2 cellular contexts compared by ENCODE assay signal in genomic region chr19:38310279-38310670, GRCh38.
TF ChIP-seq lines count a peak whose summit lies in the region.

No MANE protein-coding gene starts in this region.

TF ChIP-seq in IMR-90, 13 proteins besides CTCF, POLR2A, EP300 and RAD21:
- TF ChIP-seq RCOR1 (IDR thresholded peaks at IDR 0.05; ENCODE audit: insufficient replicate concordance, low read length) (no peak), MXI1 (IDR thresholded peaks at IDR 0.05; ENCODE audit: borderline replicate concordance, low read depth, low read length) (no peak), CEBPB (IDR thresholded peaks at IDR 0.05; ENCODE audit: low read depth, low read length) (no peak), ELK1 (IDR thresholded peaks at IDR 0.05; ENCODE audit: borderline replicate concordance, low read depth, low read length) (no peak), NFE2L2 (IDR thresholded peaks at IDR 0.05; ENCODE audit: low read depth, low read length) (no peak), CHD1 (IDR thresholded peaks at IDR 0.05; ENCODE audit: low read depth, low read length) (no peak), USF2 (IDR thresholded peaks at IDR 0.05; ENCODE audit: low read depth, low read length) (no peak), BHLHE40 (IDR thresholded peaks at IDR 0.05; ENCODE audit: low read depth, low read length) (no peak), SMC3 (IDR thresholded peaks at IDR 0.05; ENCODE audit: low read depth, low read length) (no peak), MAFK (IDR thresholded peaks at IDR 0.05; ENCODE audit: low read depth, low read length) (no peak), FOS (IDR thresholded peaks at IDR 0.05; ENCODE audit: low read depth, low read length) (no peak), RFX5 (IDR thresholded peaks at IDR 0.05; ENCODE audit: low read depth, low read length) (no peak), MAZ (IDR thresholded peaks at IDR 0.05; ENCODE audit: borderline replicate concordance, low read depth, low read length) (no peak)
TF ChIP-seq in IMR-90: peak in this region for 0.

TF ChIP-seq in K562, 482 proteins besides CTCF, POLR2A, EP300 and RAD21:
- TF ChIP-seq GTF2E2 (tag; IDR thresholded peaks at IDR 0.05), result no peak
- TF ChIP-seq ARHGAP35 (IDR thresholded peaks at IDR 0.05; ENCODE audit: partially characterized antibody), result peak; percentile 29
- 0 out of 4 replicates have a peak, but pooled peaks of 1 of the 2 experiments have one; percentile 19 for TF ChIP-seq KDM1A (IDR thresholded peaks at IDR 0.05)
- no peak for TF ChIP-seq PBX2 (CRISPR knock-in tag; IDR thresholded peaks at IDR 0.05; ENCODE audit: low read depth)
- TF ChIP-seq PBX2 (tag; conservative IDR thresholded peaks at IDR 0.05; ENCODE audit: low read depth), result 0 out of 2 replicates have a peak, but pooled peaks have one; percentile 13
